Comparison of ENCODE assay signal across 1 cellular context in the genomic region with DNA sequence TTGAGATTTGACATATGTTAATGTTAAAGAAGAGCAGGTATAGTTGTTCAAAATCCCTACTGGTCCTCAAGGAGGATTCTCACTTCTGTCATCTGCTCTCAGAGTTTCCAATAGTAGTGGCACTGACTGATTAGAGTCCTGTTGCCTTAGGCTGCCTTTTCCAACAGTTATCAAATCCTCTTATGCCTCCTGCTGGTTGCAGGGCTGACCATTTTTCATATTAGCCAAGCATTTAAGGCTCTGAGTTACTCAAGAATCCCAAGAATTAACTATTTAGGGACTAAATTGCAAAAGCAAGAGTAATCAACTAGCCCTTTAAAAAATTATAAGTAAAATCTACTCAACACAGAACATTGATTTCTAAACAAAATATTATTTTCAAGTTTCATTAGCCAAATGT.
TF ChIP-seq lines count a peak whose summit lies in the region.

No MANE protein-coding gene starts in this region.

TF ChIP-seq in GM23338, 12 proteins besides CTCF, POLR2A, EP300 and RAD21 (continued from another document):
- TF ChIP-seq ZNF462 (CRISPR knock-in tag; IDR thresholded peaks at IDR 0.05): no peak
